ENCODE assay signal across 9 cellular contexts in genomic region chr1:153032677-153033308, GRCh38. TPM values are rescaled to one million over a fixed set of nuclear protein-coding genes. Genes with fewer than 3 reads are reported as not detected.
A peak's percentile ranks its signal among the peaks of the same experiment; 100 is the strongest.
DNase-seq lines count a peak whose midpoint lies in the region; ATAC-seq and TF ChIP-seq lines count a peak whose summit lies in the region.
"Had no signal": no experiment of that assay in that cellular context is flagged by ENCODE, and none has a peak within 500 bp of the region (broad histone marks: within the 10 kb centered on the region; RNA-seq: fewer than 3 reads in every experiment).

No MANE protein-coding gene starts in this region.

- no peaks in the 10 kb centered on the region for H3K9me3 ChIP-seq in BLaER1

- H3K27me3 Mint-ChIP-seq in WTC11 (ENCODE audit: low read depth) (no peaks in the 10 kb centered on the region), chondrocyte (ENCODE audit: low read depth) (peaks cover 2% of the 10 kb centered on the region)
- peaks cover 16% of the 10 kb centered on the region for H3K27me3 Mint-ChIP-seq in activated CD8-positive, alpha-beta T cell treated with anti-CD3 and anti-CD28 coated beads for 36 hours

- DNase-seq in HS-27A (ENCODE audit: low read depth), result peak; percentile 76
- DNase-seq in WTC11 (ENCODE audit: low spot score), result peak; percentile 59
- DNase-seq in left kidney (ENCODE audit: low read depth, low spot score), result peak; percentile 27
- no peak for DNase-seq in chondrocyte (ENCODE audit: low spot score)
- no peak for DNase-seq in SKM-1 treated with dmso at 0.1 percent for 144 hours (lab: John Stamatoyannopoulos, UW; ENCODE audit: unreplicated experiment)
- no peak for DNase-seq in activated CD8-positive, alpha-beta T cell treated with anti-CD3 and anti-CD28 coated beads for 36 hours

- H3K36me3 Mint-ChIP-seq in WTC11 (no peaks in the 10 kb centered on the region), chondrocyte (ENCODE audit: low read depth) (no peaks in the 10 kb centered on the region)
- no peaks in the 10 kb centered on the region for H3K36me3 Mint-ChIP-seq in activated CD8-positive, alpha-beta T cell treated with anti-CD3 and anti-CD28 coated beads for 36 hours (ENCODE audit: low read depth)

- CTCF ChIA-PET in WTC11 (lab: Charles Lee), result interaction anchor here (0.6 to 2.0 kb wide), 15 partner anchors 11 to 162 kb away, joined by 3 to 14 read pairs (median 3); partner anchors contain the start of gene SMCP
- CTCF ChIA-PET in activated CD8-positive, alpha-beta T cell treated with anti-CD3 and anti-CD28 coated beads for 36 hours (lab: Charles Lee), result interaction anchor here (1.3 kb wide), 1 partner anchor 162 kb away, joined by 4 read pairs; no protein-coding TSS in a partner anchor

- no peak overlapping the region for H3K27ac Mint-ChIP-seq in WTC11
- no peak overlapping the region for H3K27ac Mint-ChIP-seq in chondrocyte (ENCODE audit: unreplicated experiment)
- H3K27ac Mint-ChIP-seq in activated CD8-positive, alpha-beta T cell treated with anti-CD3 and anti-CD28 coated beads for 36 hours, result no peak overlapping the region
- H3K27ac Mint-ChIP-seq: T-helper 1 cell treated with Interleukin-12 subunit alpha and Interleukin-12 subunit beta and Interleukin-4 antibody, amounts not matched to agents 30 μg/mL and 1 μg/mL, for 36 hours had no signal

- no peak overlapping the region for H3K9ac ChIP-seq in BLaER1

- no peaks in the 10 kb centered on the region for H3K27me3 ChIP-seq in BLaER1

- H3K4me1 Mint-ChIP-seq in WTC11, result peaks cover 14% of the 10 kb centered on the region
- H3K4me1 Mint-ChIP-seq in chondrocyte (ENCODE audit: low read depth), result no peaks in the 10 kb centered on the region
- H3K4me1 Mint-ChIP-seq in activated CD8-positive, alpha-beta T cell treated with anti-CD3 and anti-CD28 coated beads for 36 hours (ENCODE audit: low read depth), result no peaks in the 10 kb centered on the region

- no peak overlapping the region for H3K4me3 Mint-ChIP-seq in WTC11
- H3K4me3 Mint-ChIP-seq in chondrocyte (ENCODE audit: unreplicated experiment), result no peak overlapping the region
- H3K4me3 Mint-ChIP-seq in activated CD8-positive, alpha-beta T cell treated with anti-CD3 and anti-CD28 coated beads for 36 hours, result no peak overlapping the region
- H3K4me3 Mint-ChIP-seq: T-helper 1 cell treated with Interleukin-12 subunit alpha and Interleukin-12 subunit beta and Interleukin-4 antibody, amounts not matched to agents 30 μg/mL and 1 μg/mL, for 36 hours had no signal

- H3K36me3 ChIP-seq in BLaER1, result no peaks in the 10 kb centered on the region

- ATAC-seq in WTC11 (peak; percentile 99), HG02970 (IDR thresholded peaks at IDR 0.05; ENCODE audit: low FRiP score, unreplicated experiment) (no peak)
- no peak for ATAC-seq in activated CD8-positive, alpha-beta T cell treated with anti-CD3 and anti-CD28 coated beads for 36 hours

- no peaks in the 10 kb centered on the region for H4K20me1 ChIP-seq in BLaER1

- no peak overlapping the region for H3K4me3 ChIP-seq in BLaER1

- H3K27ac ChIP-seq in BLaER1, result no peak overlapping the region

- peaks cover 9% of the 10 kb centered on the region for H3K9me3 Mint-ChIP-seq in WTC11
- no peaks in the 10 kb centered on the region for H3K9me3 Mint-ChIP-seq in chondrocyte (ENCODE audit: low read depth)
- H3K9me3 Mint-ChIP-seq in activated CD8-positive, alpha-beta T cell treated with anti-CD3 and anti-CD28 coated beads for 36 hours, result no peaks in the 10 kb centered on the region
- H3K9me3 Mint-ChIP-seq: T-helper 1 cell treated with Interleukin-12 subunit alpha and Interleukin-12 subunit beta and Interleukin-4 antibody, amounts not matched to agents 30 μg/mL and 1 μg/mL, for 36 hours had no signal

- H3K4me2 ChIP-seq in BLaER1, result peak overlapping the region; percentile 66

- POLR2A ChIA-PET in WTC11 (lab: Charles Lee), result no interaction called here
- POLR2A ChIA-PET in activated CD8-positive, alpha-beta T cell treated with anti-CD3 and anti-CD28 coated beads for 36 hours (lab: Charles Lee), result interaction anchor here (0.5 kb wide), 1 partner anchor 50 kb away, joined by 3 read pairs; no protein-coding TSS in a partner anchor

- TF ChIP-seq CTCF in WTC11 (IDR thresholded peaks at IDR 0.05) (no peak), chondrocyte (IDR thresholded peaks at IDR 0.05) (no peak)
- no peak for TF ChIP-seq CTCF in activated CD8-positive, alpha-beta T cell treated with anti-CD3 and anti-CD28 coated beads for 36 hours (IDR thresholded peaks at IDR 0.05)

- peaks cover 23% of the 10 kb centered on the region for H3K4me1 ChIP-seq in BLaER1

- intact Hi-C loops in activated CD8-positive, alpha-beta T cell treated with anti-CD3 and anti-CD28 coated beads for 36 hours (cut with micrococcal nuclease), result no loop called here

TF ChIP-seq in WTC11, 78 proteins besides CTCF, POLR2A, EP300 and RAD21:
- TF ChIP-seq HMGA2 (CRISPR knock-in tag; IDR thresholded peaks at IDR 0.05) (no peak), NFYB (CRISPR knock-in tag; conservative IDR thresholded peaks at IDR 0.05; ENCODE audit: low read depth) (no peak)

RNA-seq across cellular contexts. Expression of gene SPRR1B, which starts 1.8 kb away (rescaled TPM):
- total RNA-seq in WTC11 (2021), result not detected in 3 replicates
- total RNA-seq in chondrocyte, result not detected in 3 replicates
- not detected for total RNA-seq in activated CD8-positive, alpha-beta T cell treated with anti-CD3 and anti-CD28 coated beads for 36 hours

RNA-seq across cellular contexts. Expression of gene SPRR2D, which starts 8.1 kb away (rescaled TPM):
- total RNA-seq in WTC11 (2021) (not detected in 3 replicates), chondrocyte (not detected in 3 replicates)
- total RNA-seq in activated CD8-positive, alpha-beta T cell treated with anti-CD3 and anti-CD28 coated beads for 36 hours, result not detected

RNA-seq across cellular contexts. Expression of gene SPRR2A, which starts 24.5 kb away (rescaled TPM):
- total RNA-seq in WTC11 (2021) (not detected in 3 replicates), chondrocyte (not detected in 3 replicates)
- not detected for total RNA-seq in activated CD8-positive, alpha-beta T cell treated with anti-CD3 and anti-CD28 coated beads for 36 hours

RNA-seq across cellular contexts. Expression of gene SPRR3, which starts 31.2 kb away (rescaled TPM):
- total RNA-seq in WTC11 (2021), result not detected in 3 replicates
- total RNA-seq in chondrocyte, result not detected in 3 replicates
- total RNA-seq in activated CD8-positive, alpha-beta T cell treated with anti-CD3 and anti-CD28 coated beads for 36 hours, result not detected

RNA-seq across cellular contexts. Expression of gene SPRR2B, which starts 38.6 kb away (rescaled TPM):
- total RNA-seq in WTC11 (2021), result not detected in 3 replicates
- total RNA-seq in chondrocyte, result not detected in 3 replicates
- total RNA-seq in activated CD8-positive, alpha-beta T cell treated with anti-CD3 and anti-CD28 coated beads for 36 hours, result not detected

Comparison
In these comparisons a context has a peak if more than half of its experiments do, and no peak if none do; other contexts are left out.
1. DNase-seq: peak in HS-27A (single experiment), WTC11 (single experiment) and left kidney (single experiment); none in chondrocyte (single experiment), SKM-1 treated with dmso at 0.1 percent for 144 hours (single experiment) and activated CD8-positive, alpha-beta T cell treated with anti-CD3 and anti-CD28 coated beads for 36 hours (single experiment).